ENCODE assay signal across 1 cellular context in the genomic region with DNA sequence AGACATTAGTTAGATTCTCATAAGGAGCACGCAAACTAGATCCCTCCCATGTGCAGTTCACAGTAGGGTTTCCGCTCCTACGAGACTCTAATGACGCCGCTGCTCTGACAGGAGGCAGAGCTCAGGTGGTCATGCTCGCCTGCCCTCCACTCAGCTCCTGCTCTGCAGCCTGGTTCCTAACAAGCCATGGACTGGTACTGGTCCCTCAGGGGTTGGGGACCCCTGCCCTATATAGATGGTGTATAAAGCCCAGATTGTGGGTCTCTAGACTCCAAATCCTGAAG.
TF ChIP-seq lines count a peak whose summit lies in the region.

No MANE protein-coding gene starts in this region.

TF ChIP-seq in H1, 55 proteins besides CTCF, POLR2A, EP300 and RAD21 (continued from another document):
- TF ChIP-seq ATF3 (IDR thresholded peaks at IDR 0.05; ENCODE audit: insufficient read depth, low read depth, low read length) (no peak), CBX5 (IDR thresholded peaks at IDR 0.05; ENCODE audit: low read depth, low read length) (no peak), JUN (IDR thresholded peaks at IDR 0.05; ENCODE audit: low read depth, low read length) (no peak), ZNF274 (IDR thresholded peaks at IDR 0.05; ENCODE audit: borderline replicate concordance, extremely low read depth, low read length) (no peak), SP1 (IDR thresholded peaks at IDR 0.05; ENCODE audit: low read depth, low read length) (no peak), RNF2 (IDR thresholded peaks at IDR 0.05; ENCODE audit: borderline replicate concordance, low read depth, low read length, missing control alignments, poor library complexity, severe bottlenecking) (no peak), EZH2 (IDR thresholded peaks at IDR 0.05; ENCODE audit: low read depth, low read length, severe bottlenecking) (no peak), GABPA (IDR thresholded peaks at IDR 0.05; ENCODE audit: borderline replicate concordance, insufficient read depth, low read length) (no peak), FOSL1 (IDR thresholded peaks at IDR 0.05; ENCODE audit: insufficient read depth, low read depth, low read length) (no peak), TEAD4 (IDR thresholded peaks at IDR 0.05; ENCODE audit: low read depth, low read length) (no peak)
TF ChIP-seq in H1: peak in this region for 0.
